1 cellular context compared by ENCODE assay signal in the genomic region with DNA sequence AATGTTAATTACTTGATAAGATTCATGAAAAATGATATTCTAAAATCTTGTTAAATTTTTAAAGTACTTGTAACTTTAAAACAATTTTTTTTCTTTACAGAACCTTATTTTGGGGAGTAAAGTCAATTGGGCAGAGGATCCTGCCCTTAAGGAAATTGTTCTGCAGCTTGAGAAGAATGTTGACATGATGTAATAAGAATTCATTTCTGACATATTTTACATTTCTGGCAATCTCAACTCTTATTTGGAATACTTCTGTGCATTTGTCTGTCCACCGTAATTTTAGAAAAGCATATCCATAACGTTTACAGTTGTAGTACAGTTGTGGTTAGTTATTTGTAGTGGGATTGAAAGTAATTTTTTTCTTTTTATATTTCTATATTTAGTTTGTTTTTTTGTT.
TF ChIP-seq lines count a peak whose summit lies in the region.

No MANE protein-coding gene starts in this region.

TF ChIP-seq in HCT116, 20 proteins besides CTCF, POLR2A, EP300 and RAD21 (continued from another document):
- TF ChIP-seq, protein P1, sequence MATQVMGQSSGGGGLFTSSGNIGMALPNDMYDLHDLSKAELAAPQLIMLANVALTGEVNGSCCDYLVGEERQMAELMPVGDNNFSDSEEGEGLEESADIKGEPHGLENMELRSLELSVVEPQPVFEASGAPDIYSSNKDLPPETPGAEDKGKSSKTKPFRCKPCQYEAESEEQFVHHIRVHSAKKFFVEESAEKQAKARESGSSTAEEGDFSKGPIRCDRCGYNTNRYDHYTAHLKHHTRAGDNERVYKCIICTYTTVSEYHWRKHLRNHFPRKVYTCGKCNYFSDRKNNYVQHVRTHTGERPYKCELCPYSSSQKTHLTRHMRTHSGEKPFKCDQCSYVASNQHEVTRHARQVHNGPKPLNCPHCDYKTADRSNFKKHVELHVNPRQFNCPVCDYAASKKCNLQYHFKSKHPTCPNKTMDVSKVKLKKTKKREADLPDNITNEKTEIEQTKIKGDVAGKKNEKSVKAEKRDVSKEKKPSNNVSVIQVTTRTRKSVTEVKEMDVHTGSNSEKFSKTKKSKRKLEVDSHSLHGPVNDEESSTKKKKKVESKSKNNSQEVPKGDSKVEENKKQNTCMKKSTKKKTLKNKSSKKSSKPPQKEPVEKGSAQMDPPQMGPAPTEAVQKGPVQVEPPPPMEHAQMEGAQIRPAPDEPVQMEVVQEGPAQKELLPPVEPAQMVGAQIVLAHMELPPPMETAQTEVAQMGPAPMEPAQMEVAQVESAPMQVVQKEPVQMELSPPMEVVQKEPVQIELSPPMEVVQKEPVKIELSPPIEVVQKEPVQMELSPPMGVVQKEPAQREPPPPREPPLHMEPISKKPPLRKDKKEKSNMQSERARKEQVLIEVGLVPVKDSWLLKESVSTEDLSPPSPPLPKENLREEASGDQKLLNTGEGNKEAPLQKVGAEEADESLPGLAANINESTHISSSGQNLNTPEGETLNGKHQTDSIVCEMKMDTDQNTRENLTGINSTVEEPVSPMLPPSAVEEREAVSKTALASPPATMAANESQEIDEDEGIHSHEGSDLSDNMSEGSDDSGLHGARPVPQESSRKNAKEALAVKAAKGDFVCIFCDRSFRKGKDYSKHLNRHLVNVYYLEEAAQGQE (IDR thresholded peaks at IDR 0.05; ENCODE audit: low read depth), result no peak
- TF ChIP-seq SIN3A (IDR thresholded peaks at IDR 0.05; ENCODE audit: low read depth) (no peak), EGR1 (IDR thresholded peaks at IDR 0.05; ENCODE audit: low read depth) (no peak), ZNF274 (IDR thresholded peaks at IDR 0.05; ENCODE audit: low read depth, low read length) (no peak)
